ENCODE assay signal across 22 cellular contexts in genomic region chr4:26388671-26389070, GRCh38.
DNase-seq lines count a peak whose midpoint lies in the region; ATAC-seq and TF ChIP-seq lines count a peak whose summit lies in the region.
"Had no signal": no experiment of that assay in that cellular context is flagged by ENCODE, and none has a peak within 500 bp of the region (broad histone marks: within the 10 kb centered on the region; RNA-seq: fewer than 3 reads in every experiment).

No MANE protein-coding gene starts in this region.

- peak overlapping the region; percentile 22; the same call in 1 of the 2 replicates for H3K27ac ChIP-seq in PC-3 (ENCODE audit: low read length)
- H3K27ac ChIP-seq: coronary artery, skin epidermis, uterus had no signal

- H3K79me2 ChIP-seq in PC-3 (ENCODE audit: low read length) = peaks cover 9% of the 10 kb centered on the region

- H3K9me3 Mint-ChIP-seq in activated CD4-positive, alpha-beta T cell treated with anti-CD3 and anti-CD28 coated beads, Interleukin-2, amount 10 ng/mL, durations not matched to agents 24 days and 14 days = peaks cover 13% of the 10 kb centered on the region
- no peaks in the 10 kb centered on the region for H3K9me3 Mint-ChIP-seq in dendritic cell treated with granulocyte-macrophage colony-stimulating factor and Interleukin-4, amounts not matched to agents 40 ng/mL and 50 ng/mL, for 4 days
- H3K9me3 Mint-ChIP-seq: CD8-positive, alpha-beta T cell; endodermal cell; stimulated activated naive CD8-positive, alpha-beta T cell treated with anti-CD3 and anti-CD28 coated beads, Interleukin-15, amount 100 ng/mL, for 72 hours had no signal

- no peaks in the 10 kb centered on the region for H3F3A ChIP-seq in PC-3 (ENCODE audit: low read length, unreplicated experiment)

- H3K9ac ChIP-seq in PC-3 (ENCODE audit: low read length) = no peak overlapping the region
- H3K9ac ChIP-seq: SK-N-SH had no signal

- H3K4me3 ChIP-seq in PC-3 (ENCODE audit: low read length) = no peak overlapping the region
- no peak overlapping the region for H3K4me3 ChIP-seq in retinal pigment epithelial cell (ENCODE audit: low read length)
- H3K4me3 ChIP-seq: coronary artery, skin epidermis, uterus had no signal

- POLR2A ChIA-PET in PC-3 (lab: Charles Lee; ENCODE audit: unreplicated experiment) = no interaction called here

- H3K27me3 ChIP-seq in PC-3 (ENCODE audit: low read length) = no peaks in the 10 kb centered on the region
- H3K27me3 ChIP-seq: uterus had no signal

- peaks cover 9% of the 10 kb centered on the region for H3K4me1 ChIP-seq in PC-3 (ENCODE audit: insufficient read depth, low read length)
- H3K4me1 ChIP-seq: uterus had no signal

- no peaks in the 10 kb centered on the region for H3K9me3 ChIP-seq in PC-3 (ENCODE audit: low read length)
- H3K9me3 ChIP-seq: SK-N-SH, uterus had no signal

- peaks cover 15% of the 10 kb centered on the region; the same call in 1 of the 2 replicates for H3K36me3 ChIP-seq in PC-3 (ENCODE audit: low read depth, low read length)
- H3K36me3 ChIP-seq: uterus had no signal

- 0 out of 2 replicates have a peak overlapping the region, but pooled peaks have one; percentile 5 for H3K4me2 ChIP-seq in PC-3 (ENCODE audit: low read length)
- H3K4me2 ChIP-seq: SK-N-SH had no signal

- H3K27me3 Mint-ChIP-seq in activated CD4-positive, alpha-beta T cell treated with anti-CD3 and anti-CD28 coated beads, Interleukin-2, amount 10 ng/mL, durations not matched to agents 24 days and 14 days = no peaks in the 10 kb centered on the region
- H3K27me3 Mint-ChIP-seq in dendritic cell treated with granulocyte-macrophage colony-stimulating factor and Interleukin-4, amounts not matched to agents 40 ng/mL and 50 ng/mL, for 4 days = no peaks in the 10 kb centered on the region
- H3K27me3 Mint-ChIP-seq: naive thymus-derived CD4-positive, alpha-beta T cell; stimulated activated naive CD8-positive, alpha-beta T cell treated with anti-CD3 and anti-CD28 coated beads, Interleukin-15, amount 100 ng/mL, for 72 hours had no signal

- peak overlapping the region; percentile 46 for H3K27ac Mint-ChIP-seq in activated CD4-positive, alpha-beta T cell treated with anti-CD3 and anti-CD28 coated beads, Interleukin-2, amount 10 ng/mL, durations not matched to agents 24 days and 14 days
- H3K27ac Mint-ChIP-seq in dendritic cell treated with granulocyte-macrophage colony-stimulating factor and Interleukin-4, amounts not matched to agents 40 ng/mL and 50 ng/mL, for 4 days = peak overlapping the region; percentile 11
- H3K27ac Mint-ChIP-seq: CD8-positive, alpha-beta T cell; endodermal cell; mesothelial cell of epicardium; stimulated activated naive CD8-positive, alpha-beta T cell treated with anti-CD3 and anti-CD28 coated beads, Interleukin-15, amount 100 ng/mL, for 72 hours had no signal

- H2AFZ ChIP-seq in PC-3 (ENCODE audit: low read length) = no peak overlapping the region

- no peak for DNase-seq in activated CD4-positive, alpha-beta T cell treated with anti-CD3 and anti-CD28 coated beads, Interleukin-2, amount 10 ng/mL, durations not matched to agents 24 days and 14 days
- no peak for DNase-seq in activated CD4-positive, alpha-beta T cell treated with anti-CD3 and anti-CD28 coated beads for 48 hours
- DNase-seq in PC-3 = peak; percentile 45
- DNase-seq in retinal pigment epithelial cell (ENCODE audit: low read depth) = peak; percentile 26
- DNase-seq in erythroblast (lab: John Stamatoyannopoulos, UW) = no peak
- no peak for DNase-seq in head of caudate nucleus
- DNase-seq: 8988T; activated CD8-positive, alpha-beta memory T cell treated with anti-CD3 and anti-CD28 coated beads for 24 hours; CD8-positive, alpha-beta T cell; endodermal cell; naive thymus-derived CD4-positive, alpha-beta T cell; NCI-H2081 treated with DMSO at 0.1 percent for 48 hours; NCI-H446; SK-N-SH; stimulated activated naive CD8-positive, alpha-beta T cell treated with anti-CD3 and anti-CD28 coated beads, Interleukin-15, amount 100 ng/mL, for 72 hours; T-helper 2 cell; uterus had no signal

- no peaks in the 10 kb centered on the region for H3K9me2 ChIP-seq in PC-3 (replicated peaks; ENCODE audit: low read length)
- H3K9me2 ChIP-seq: SK-N-SH had no signal

- ATAC-seq in PC-3 (peak; percentile 48), HG03571 (IDR thresholded peaks at IDR 0.05; ENCODE audit: unreplicated experiment) (no peak)
- ATAC-seq: CD8-positive, alpha-beta T cell; naive thymus-derived CD4-positive, alpha-beta T cell; stimulated activated naive CD8-positive, alpha-beta T cell treated with anti-CD3 and anti-CD28 coated beads, Interleukin-15, amount 100 ng/mL, for 72 hours had no signal

- no TSS peak for BruUV-seq in PC-3 (replicated peaks; lab: Mats Ljungman, UMichigan)

- H3K4me1 Mint-ChIP-seq in activated CD4-positive, alpha-beta T cell treated with anti-CD3 and anti-CD28 coated beads, Interleukin-2, amount 10 ng/mL, durations not matched to agents 24 days and 14 days = peaks cover 21% of the 10 kb centered on the region
- peaks cover 21% of the 10 kb centered on the region for H3K4me1 Mint-ChIP-seq in dendritic cell treated with granulocyte-macrophage colony-stimulating factor and Interleukin-4, amounts not matched to agents 40 ng/mL and 50 ng/mL, for 4 days (ENCODE audit: low read depth)
- H3K4me1 Mint-ChIP-seq: endodermal cell; mesothelial cell of epicardium; stimulated activated naive CD8-positive, alpha-beta T cell treated with anti-CD3 and anti-CD28 coated beads, Interleukin-15, amount 100 ng/mL, for 72 hours had no signal

- H3K36me3 Mint-ChIP-seq in activated CD4-positive, alpha-beta T cell treated with anti-CD3 and anti-CD28 coated beads, Interleukin-2, amount 10 ng/mL, durations not matched to agents 24 days and 14 days (ENCODE audit: low read depth) = peaks cover 64% of the 10 kb centered on the region
- peaks cover 76% of the 10 kb centered on the region for H3K36me3 Mint-ChIP-seq in dendritic cell treated with granulocyte-macrophage colony-stimulating factor and Interleukin-4, amounts not matched to agents 40 ng/mL and 50 ng/mL, for 4 days (ENCODE audit: low read depth)

- CTCF ChIA-PET in PC-3 (lab: Charles Lee) = no interaction called here

- H4K20me1 ChIP-seq in PC-3 (ENCODE audit: low read length) = no peaks in the 10 kb centered on the region

- TF ChIP-seq CTCF in PC-3 (conservative IDR thresholded peaks at IDR 0.05; ENCODE audit: low read depth, low read length) (no peak), retinal pigment epithelial cell (conservative IDR thresholded peaks at IDR 0.05; ENCODE audit: low read depth, low read length) (no peak)

- intact Hi-C loops in activated CD4-positive, alpha-beta T cell treated with anti-CD3 and anti-CD28 coated beads, Interleukin-2, amount 10 ng/mL, durations not matched to agents 24 days and 14 days (cut with micrococcal nuclease) = no loop called here
- intact Hi-C loops in PC-3 (cut with micrococcal nuclease) (no loop called here), head of caudate nucleus (cut with DNase I) (no loop called here)
- intact Hi-C loops in dendritic cell treated with granulocyte-macrophage colony-stimulating factor and Interleukin-4, amounts not matched to agents 40 ng/mL and 50 ng/mL, for 4 days (cut with micrococcal nuclease) = no loop called here

- TF ChIP-seq POLR2A in erythroblast (IDR thresholded peaks at IDR 0.05; ENCODE audit: low read length) = no peak

- H3K4me3 Mint-ChIP-seq in activated CD4-positive, alpha-beta T cell treated with anti-CD3 and anti-CD28 coated beads, Interleukin-2, amount 10 ng/mL, durations not matched to agents 24 days and 14 days = no peak overlapping the region
- no peak overlapping the region for H3K4me3 Mint-ChIP-seq in dendritic cell treated with granulocyte-macrophage colony-stimulating factor and Interleukin-4, amounts not matched to agents 40 ng/mL and 50 ng/mL, for 4 days
- H3K4me3 Mint-ChIP-seq: CD8-positive, alpha-beta T cell; endodermal cell; mesothelial cell of epicardium; naive thymus-derived CD4-positive, alpha-beta T cell; stimulated activated naive CD8-positive, alpha-beta T cell treated with anti-CD3 and anti-CD28 coated beads, Interleukin-15, amount 100 ng/mL, for 72 hours had no signal

Comparison
In these comparisons a context has a peak if more than half of its experiments do, and no peak if none do; other contexts are left out.
1. DNase-seq: peak in PC-3 (single experiment) and retinal pigment epithelial cell (single experiment); none in activated CD4-positive, alpha-beta T cell treated with anti-CD3 and anti-CD28 coated beads, Interleukin-2, amount 10 ng/mL, durations not matched to agents 24 days and 14 days (single experiment), activated CD4-positive, alpha-beta T cell treated with anti-CD3 and anti-CD28 coated beads for 48 hours (single experiment), erythroblast (0 of 2) and head of caudate nucleus (0 of 42).